ENCODE assay signal across 32 cellular contexts in genomic region chr5:158877706-158878105, GRCh38.
DNase-seq lines count a peak whose midpoint lies in the region; ATAC-seq, FAIRE-seq and TF ChIP-seq lines count a peak whose summit lies in the region.
"Had no signal": no experiment of that assay in that cellular context is flagged by ENCODE, and none has a peak within 500 bp of the region (broad histone marks: within the 10 kb centered on the region; RNA-seq: fewer than 3 reads in every experiment).

No MANE protein-coding gene starts in this region.

- H3K79me2 ChIP-seq in ACC112 (ENCODE audit: control insufficient read depth, insufficient read depth, low read length, unreplicated experiment) (peaks cover 28% of the 10 kb centered on the region), neural cell (replicated peaks; ENCODE audit: insufficient read depth, low read length) (peaks cover 67% of the 10 kb centered on the region)

- no peaks in the 10 kb centered on the region for H3K9me3 Mint-ChIP-seq in chondrocyte (ENCODE audit: low read depth)
- H3K9me3 Mint-ChIP-seq: activated T-cell treated with anti-CD3 and anti-CD28 coated beads, Interleukin-2, amount 50 U/mL, for 72 hours; brain; stimulated activated naive CD8-positive, alpha-beta T cell treated with anti-CD3 and anti-CD28 coated beads, Interleukin-15, Interleukin-2, amounts not matched to agents 100 ng/mL and 50 ng/mL, for 24 hours had no signal

- H2AFZ ChIP-seq in ACC112 (ENCODE audit: low read length, unreplicated experiment) (no peak overlapping the region), neural cell (ENCODE audit: low read depth, low read length) (no peak overlapping the region)

- H3K4me1 ChIP-seq in ACC112 (ENCODE audit: control insufficient read depth, insufficient read depth, low read length, unreplicated experiment): peaks cover 56% of the 10 kb centered on the region
- peaks cover 0 to 7% (median 0%) of the 10 kb centered on the region in 3 donors for H3K4me1 ChIP-seq in pancreas

- peak overlapping the region; percentile 83 for H3K27ac ChIP-seq in ACC112 (ENCODE audit: low read depth, low read length)
- H3K27ac ChIP-seq in neural cell (ENCODE audit: low read length): peak overlapping the region; percentile 4
- no peak overlapping the region for H3K27ac ChIP-seq in pancreas
- H3K27ac ChIP-seq: epithelial cell of prostate, neutrophil, SJCRH30 had no signal

- H3K27ac Mint-ChIP-seq in chondrocyte (ENCODE audit: unreplicated experiment): peak overlapping the region; percentile 89
- H3K27ac Mint-ChIP-seq: activated T-cell treated with anti-CD3 and anti-CD28 coated beads, Interleukin-2, amount 50 U/mL, for 72 hours; immature natural killer cell had no signal

- TF ChIP-seq RAD21 in neural cell (conservative IDR thresholded peaks at IDR 0.05): no peak

- peak; percentile 84 for FAIRE-seq in GM19239 (lab: Jason Lieb, UNC)
- FAIRE-seq in pancreas (lab: Jason Lieb, UNC): no peak
- FAIRE-seq: frontal cortex, GM12892, H1, RCC 7860 had no signal

- no peaks in the 10 kb centered on the region for H3K9me3 ChIP-seq in neural cell (ENCODE audit: low read length)
- no peaks in the 10 kb centered on the region for H3K9me3 ChIP-seq in pancreas
- H3K9me3 ChIP-seq: adrenal gland, neutrophil, SJCRH30, tibial nerve had no signal

- no peak overlapping the region for H3K4me2 ChIP-seq in neural cell (ENCODE audit: low read length)

- TF ChIP-seq CTCF in chondrocyte (IDR thresholded peaks at IDR 0.05) (no peak), neural cell (IDR thresholded peaks at IDR 0.05; ENCODE audit: poor library complexity, severe bottlenecking) (no peak), pancreas (IDR thresholded peaks at IDR 0.05) (no peak)

- ATAC-seq in pancreas: no peak
- ATAC-seq: left colon had no signal

- intact Hi-C loops in pancreas (cut with DNase I): no loop called here

- no peak for TF ChIP-seq EP300 in neural cell (conservative IDR thresholded peaks at IDR 0.05; ENCODE audit: poor library complexity, severe bottlenecking)

- DNase-seq in GM19239 (ENCODE audit: insufficient read length, low spot score) (no peak), chondrocyte (ENCODE audit: low spot score) (no peak), NCI-H1105 (lab: John Stamatoyannopoulos, UW) (no peak), pancreas (no peak), D341Med (ENCODE audit: low spot score) (no peak)
- no peak for DNase-seq in effector CD8-positive, alpha-beta T cell (lab: John Stamatoyannopoulos, UW)
- DNase-seq: activated CD4-positive, alpha-beta T cell treated with anti-CD3 and anti-CD28 coated beads, Interleukin-2, amount 50 U/mL, for 4 hours; activated CD4-positive, CD25-positive, alpha-beta regulatory T cell; activated naive CD4-positive, alpha-beta T cell treated with Interleukin-2 at 50 U/mL for 16 hours; activated T-cell treated with anti-CD3 and anti-CD28 coated beads, Interleukin-2, amount 50 U/mL, for 72 hours; adrenal gland; Calu3; effector CD4-positive, alpha-beta T cell; hypothalamus; immature natural killer cell; left colon; mesenchymal stem cell; NCI-H1105 treated with DMSO at 0.1 percent for 48 hours; NCI-H2029; SJCRH30; stimulated activated CD4-positive, alpha-beta T cell treated with anti-CD3 and anti-CD28 coated beads, Interleukin-15, amount 100 ng/mL, for 24 hours had no signal

- H3F3A ChIP-seq in neural cell (ENCODE audit: insufficient read depth, low read length, poor library complexity, severe bottlenecking): peaks cover 13% of the 10 kb centered on the region

- H4K20me1 ChIP-seq in neural cell (ENCODE audit: insufficient read depth): no peaks in the 10 kb centered on the region

- no peak overlapping the region for H3K9ac ChIP-seq in neural cell (ENCODE audit: low read length)

- 74 to 77% methylated on average over 5 of the region's 5 CpGs for WGBS in pancreas, 2 donors

- H3K27me3 ChIP-seq in ACC112 (ENCODE audit: insufficient read depth, low read length) (no peaks in the 10 kb centered on the region), neural cell (ENCODE audit: insufficient read depth, low read depth, low read length) (no peaks in the 10 kb centered on the region), pancreas (no peaks in the 10 kb centered on the region)
- H3K27me3 ChIP-seq: adrenal gland, neutrophil, SJCRH30, tibial nerve had no signal

- no peaks in the 10 kb centered on the region for H3K9me2 ChIP-seq in neural cell (ENCODE audit: insufficient read depth, low read length)

- H3K36me3 Mint-ChIP-seq in chondrocyte (ENCODE audit: low read depth): no peaks in the 10 kb centered on the region
- H3K36me3 Mint-ChIP-seq: brain, immature natural killer cell had no signal

- H3K36me3 ChIP-seq in ACC112 (ENCODE audit: insufficient read depth, low read length) (no peaks in the 10 kb centered on the region), neural cell (ENCODE audit: insufficient read depth, low read length) (no peaks in the 10 kb centered on the region), pancreas (no peaks in the 10 kb centered on the region)
- H3K36me3 ChIP-seq: adrenal gland, neutrophil, SJCRH30, tibial nerve had no signal

- peak overlapping the region; percentile 15; the same call in 1 of the 2 replicates for H3K4me3 ChIP-seq in ACC112 (ENCODE audit: low read depth, low read length)
- no peak overlapping the region for H3K4me3 ChIP-seq in neural cell (ENCODE audit: low read length)
- H3K4me3 ChIP-seq in pancreas: no peak overlapping the region
- H3K4me3 ChIP-seq: adrenal gland, SJCRH30, tibial nerve had no signal

- no peaks in the 10 kb centered on the region for H3K27me3 Mint-ChIP-seq in chondrocyte (ENCODE audit: low read depth)
- H3K27me3 Mint-ChIP-seq: stimulated activated naive CD8-positive, alpha-beta T cell treated with anti-CD3 and anti-CD28 coated beads, Interleukin-15, Interleukin-2, amounts not matched to agents 100 ng/mL and 50 ng/mL, for 24 hours had no signal

- H3K4me1 Mint-ChIP-seq in chondrocyte (ENCODE audit: low read depth): peaks cover 90% of the 10 kb centered on the region

- no peak overlapping the region for H3K4me3 Mint-ChIP-seq in chondrocyte (ENCODE audit: unreplicated experiment)
- H3K4me3 Mint-ChIP-seq: activated T-cell treated with anti-CD3 and anti-CD28 coated beads, Interleukin-2, amount 50 U/mL, for 72 hours; brain; immature natural killer cell; stimulated activated naive CD8-positive, alpha-beta T cell treated with anti-CD3 and anti-CD28 coated beads, Interleukin-15, Interleukin-2, amounts not matched to agents 100 ng/mL and 50 ng/mL, for 24 hours had no signal

TF ChIP-seq in neural cell, 6 proteins besides CTCF, POLR2A, EP300 and RAD21:
- TF ChIP-seq EZH2 (IDR thresholded peaks at IDR 0.05; ENCODE audit: borderline replicate concordance, insufficient read depth, low read length, poor library complexity, severe bottlenecking): no peak
- no peak for TF ChIP-seq SMC3 (conservative IDR thresholded peaks at IDR 0.05; ENCODE audit: poor library complexity)

Comparison
In these comparisons a context has a peak if more than half of its experiments do, and no peak if none do; other contexts are left out.
1. H3K27ac ChIP-seq: peak in ACC112 (single experiment) and neural cell (single experiment); none in pancreas (0 of 4).